23 cellular contexts compared by ENCODE assay signal in the genomic region with DNA sequence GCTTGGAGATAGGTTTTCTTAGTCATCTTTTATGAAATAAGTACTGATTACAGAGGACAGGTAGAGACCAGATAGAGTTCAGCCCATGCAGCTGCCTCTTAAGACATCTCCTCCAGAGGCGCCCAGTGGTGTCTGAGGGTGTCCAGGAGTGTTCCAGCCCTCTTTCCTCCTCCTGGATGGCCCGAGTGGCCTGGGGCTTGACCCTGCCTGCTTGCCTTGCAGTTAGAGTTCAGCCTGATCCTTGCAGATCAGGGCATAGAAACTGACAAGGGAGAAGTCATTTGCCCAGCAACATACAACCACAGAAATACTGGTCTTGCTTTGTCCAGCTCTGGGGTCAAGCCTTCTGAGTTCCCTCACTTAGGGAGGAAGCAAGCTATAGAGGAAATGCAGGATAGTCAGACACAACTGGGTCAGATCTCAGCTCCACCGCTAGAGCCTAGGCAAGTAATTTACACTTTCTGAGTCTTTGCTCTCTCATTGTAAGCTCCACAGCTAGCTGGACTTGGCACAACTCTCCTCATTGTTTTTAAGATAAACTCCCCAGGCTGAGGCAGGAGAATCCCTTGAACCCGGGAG. TPM values are rescaled to one million over a fixed set of nuclear protein-coding genes. Genes with fewer than 3 reads are reported as not detected.
DNase-seq lines count a peak whose midpoint lies in the region; ATAC-seq, FAIRE-seq and TF ChIP-seq lines count a peak whose summit lies in the region.
"Had no signal": no experiment of that assay in that cellular context is flagged by ENCODE, and none has a peak within 500 bp of the region (broad histone marks: within the 10 kb centered on the region; RNA-seq: fewer than 3 reads in every experiment).

No MANE protein-coding gene starts in this region.

- no peaks in the 10 kb centered on the region for H3K27me3 ChIP-seq in BLaER1 treated with 17β-estradiol and CSF1 and Interleukin-3, amounts not matched to agents 10 nM and 100 nM
- H3K27me3 ChIP-seq in MM.1S (replicated peaks; ENCODE audit: insufficient read depth, low read length) (no peaks in the 10 kb centered on the region), endothelial cell of umbilical vein (ENCODE audit: control insufficient read depth in 2 of 2, insufficient read depth in 2 of 2, low read length in 2 of 2) (no peaks in the 10 kb centered on the region)

- H3K27ac ChIP-seq in BLaER1 treated with 17β-estradiol and CSF1 and Interleukin-3, amounts not matched to agents 10 nM and 100 nM, result peak overlapping the region; percentile 11 to 63 (median 47); a peak in 19 of 22 replicates
- H3K27ac ChIP-seq in MM.1S (ENCODE audit: low read length) (peak overlapping the region; percentile 87), endothelial cell of umbilical vein (ENCODE audit: insufficient read depth, low read depth, low read length) (no peak overlapping the region)
- H3K27ac ChIP-seq: SK-N-MC had no signal

- dilution Hi-C loops in endothelial cell of umbilical vein (cut with MboI; ENCODE audit: extremely low pct_ligation_motif_present, low sequenced_read_pairs), result no loop called here

- H3K4me2 ChIP-seq in BLaER1 treated with 17β-estradiol and CSF1 and Interleukin-3, amounts not matched to agents 10 nM and 100 nM, result peak overlapping the region; percentile 52 to 92 (median 64)
- H3K4me2 ChIP-seq in MM.1S (ENCODE audit: low read depth, low read length) (peak overlapping the region; percentile 50; the same call in 1 of the 2 replicates), endothelial cell of umbilical vein (ENCODE audit: insufficient read depth, low read length) (no peak overlapping the region)
- H3K4me2 ChIP-seq: GM23338 had no signal

- peak; percentile 15 for DNase-seq in NOMO-1 treated with DMSO at 0.1 percent for 48 hours (lab: John Stamatoyannopoulos, UW; ENCODE audit: unreplicated experiment)
- no peak for DNase-seq in NOMO-1 (lab: John Stamatoyannopoulos, UW; ENCODE audit: unreplicated experiment in 2 of 2)
- DNase-seq in MM.1S, result no peak
- DNase-seq in endothelial cell of umbilical vein (ENCODE audit: low read depth, low spot score), result peak; percentile 46
- DNase-seq in NCI-H524 (lab: John Stamatoyannopoulos, UW), result no peak
- DNase-seq in effector CD8-positive, alpha-beta T cell (lab: John Stamatoyannopoulos, UW), result no peak
- DNase-seq: 8988T; Calu3; CD4-positive, alpha-beta T cell; DMS79; Kasumi-1; NCI-H146; NCI-H2081 treated with DMSO at 0.1 percent for 48 hours; NCI-H2227 treated with DMSO at 0.1 percent for 48 hours; NCI-H526; NK-92 treated with Interleukin-12 subunit alpha and Interleukin-12 subunit beta, amount 100 ng/mL, for 24 hours had no signal

- H3K9me1 ChIP-seq in endothelial cell of umbilical vein (replicated peaks; ENCODE audit: control insufficient read depth, extremely low read depth, insufficient read depth, low read length), result no peaks in the 10 kb centered on the region

- no peaks in the 10 kb centered on the region for H3K9me3 ChIP-seq in BLaER1 treated with 17β-estradiol and CSF1 and Interleukin-3, amounts not matched to agents 10 nM and 100 nM (replicated peaks in 1 of 11)
- H3K9me3 ChIP-seq in MM.1S (replicated peaks; ENCODE audit: insufficient read depth, low read length) (no peaks in the 10 kb centered on the region), endothelial cell of umbilical vein (replicated peaks; ENCODE audit: control insufficient read depth, insufficient read depth, low read length) (no peaks in the 10 kb centered on the region)

- H3K9me2 ChIP-seq in MM.1S (replicated peaks; ENCODE audit: insufficient read depth, low read length), result no peaks in the 10 kb centered on the region

- CTCF ChIA-PET in endothelial cell of umbilical vein (lab: Charles Lee), result interaction anchor here (0.8 to 2.6 kb wide), 10 partner anchors 10 to 272 kb away, joined by 3 to 8 read pairs (median 4); no protein-coding TSS in a partner anchor

- H4K20me1 ChIP-seq in BLaER1 treated with 17β-estradiol and CSF1 and Interleukin-3, amounts not matched to agents 10 nM and 100 nM, result no peaks in the 10 kb centered on the region
- H4K20me1 ChIP-seq in MM.1S (ENCODE audit: insufficient read depth, low read length) (no peaks in the 10 kb centered on the region), endothelial cell of umbilical vein (replicated peaks; ENCODE audit: control insufficient read depth, extremely low read depth, insufficient read depth, low read length) (no peaks in the 10 kb centered on the region)

- H3K79me2 ChIP-seq in MM.1S (ENCODE audit: low read length), result no peaks in the 10 kb centered on the region
- no peaks in the 10 kb centered on the region for H3K79me2 ChIP-seq in endothelial cell of umbilical vein (ENCODE audit: control insufficient read depth, insufficient read depth, low read length)

- peaks cover 69% of the 10 kb centered on the region for H3F3A ChIP-seq in MM.1S (ENCODE audit: insufficient read depth, low read length)

- no peak for TF ChIP-seq POLR2A in endothelial cell of umbilical vein (IDR thresholded peaks at IDR 0.05; ENCODE audit: low read depth, low read length)

- no peak for TF ChIP-seq CTCF in MM.1S (IDR thresholded peaks at IDR 0.05; ENCODE audit: low read length)
- no peak for TF ChIP-seq CTCF in endothelial cell of umbilical vein (IDR thresholded peaks at IDR 0.05; ENCODE audit: extremely low read depth in 1 of 2, insufficient read depth in 1 of 2, low read depth in 1 of 2, low read length in 2 of 2)

- FAIRE-seq in endothelial cell of umbilical vein (lab: Jason Lieb, UNC), result peak; percentile 40
- FAIRE-seq: G401.6 had no signal

- H2AFZ ChIP-seq in MM.1S (ENCODE audit: low read length), result no peak overlapping the region
- peak overlapping the region; percentile 7 for H2AFZ ChIP-seq in endothelial cell of umbilical vein (ENCODE audit: low read depth, low read length)
- H2AFZ ChIP-seq: GM23338 had no signal

- intact Hi-C loops in endothelial cell of umbilical vein (cut with micrococcal nuclease), result no loop called here

- no peak overlapping the region for H3K4me3 ChIP-seq in BLaER1 treated with 17β-estradiol and CSF1 and Interleukin-3, amounts not matched to agents 10 nM and 100 nM
- H3K4me3 ChIP-seq in MM.1S (ENCODE audit: low read length), result no peak overlapping the region
- H3K4me3 ChIP-seq in endothelial cell of umbilical vein (replicated peaks in 1 of 3; ENCODE audit: insufficient read depth in 1 of 3, low read depth in 1 of 3, low read length in 3 of 3), result no peak overlapping the region
- H3K4me3 ChIP-seq: GM23338, SK-N-MC had no signal

- POLR2A ChIA-PET in endothelial cell of umbilical vein (lab: Charles Lee), result no interaction called here

- no peak for ATAC-seq in GM21526 (IDR thresholded peaks at IDR 0.05; ENCODE audit: low FRiP score, unreplicated experiment)
- ATAC-seq: GM23338, Panc1, Right ventricle myocardium inferior had no signal

- no TSS peak for BruUV-seq in endothelial cell of umbilical vein (replicated peaks; lab: Mats Ljungman, UMichigan)

- H3K4me1 ChIP-seq in BLaER1 treated with 17β-estradiol and CSF1 and Interleukin-3, amounts not matched to agents 10 nM and 100 nM, result peaks cover 91 to 100% (median 99%) of the 10 kb centered on the region in 10 experiments
- H3K4me1 ChIP-seq in MM.1S (ENCODE audit: low read length) (peaks cover 98% of the 10 kb centered on the region), endothelial cell of umbilical vein (ENCODE audit: control insufficient read depth, extremely low read depth, insufficient read depth, low read length) (peaks cover 8% of the 10 kb centered on the region)

- H3K36me3 ChIP-seq in BLaER1 treated with 17β-estradiol and CSF1 and Interleukin-3, amounts not matched to agents 10 nM and 100 nM, result no peaks in the 10 kb centered on the region
- H3K36me3 ChIP-seq in MM.1S (replicated peaks; ENCODE audit: insufficient read depth, low read length) (no peaks in the 10 kb centered on the region), endothelial cell of umbilical vein (ENCODE audit: control insufficient read depth in 2 of 2, extremely low read depth in 1 of 2, insufficient read depth in 2 of 2, low read length in 2 of 2) (no peaks in the 10 kb centered on the region)

- H3K9ac ChIP-seq in BLaER1 treated with 17β-estradiol and CSF1 and Interleukin-3, amounts not matched to agents 10 nM and 100 nM, result peak overlapping the region in 2 of 11 experiments; percentile 1 to 15; a peak in 4 of 22 replicates
- peak overlapping the region; percentile 59 for H3K9ac ChIP-seq in MM.1S (ENCODE audit: low read length)
- no peak overlapping the region for H3K9ac ChIP-seq in endothelial cell of umbilical vein (replicated peaks; ENCODE audit: extremely low read depth, insufficient read depth, low read length)

TF ChIP-seq in endothelial cell of umbilical vein, 7 proteins besides CTCF, POLR2A, EP300 and RAD21 (continues in another document):
- TF ChIP-seq JUN (IDR thresholded peaks at IDR 0.05; ENCODE audit: borderline replicate concordance, insufficient read depth, insufficient read length, low read depth) (no peak), GATA2 (IDR thresholded peaks at IDR 0.05; ENCODE audit: insufficient read depth, insufficient read length, low read depth, low read length) (no peak)

RNA-seq across cellular contexts. Expression of a gene that starts 3.6 kb away (rescaled TPM):
- total RNA-seq in endothelial cell of umbilical vein, result not detected in 2 replicates
- polyA plus RNA-seq in endothelial cell of umbilical vein, result not detected in 2 replicates
- not detected in 2 replicates for polyA plus RNA-seq in endothelial cell of umbilical vein (2011; cell fraction: cytosol; rRNA removed)
- not detected in 2 replicates for polyA plus RNA-seq in endothelial cell of umbilical vein (2011; cell fraction: nucleus; rRNA removed)
- not detected in 2 replicates for polyA plus RNA-seq in endothelial cell of umbilical vein (2012)
- not detected in 2 replicates for polyA minus RNA-seq in endothelial cell of umbilical vein
- polyA minus RNA-seq in endothelial cell of umbilical vein (2011; cell fraction: cytosol; rRNA and poly(A)+ RNA removed), result not detected
- not detected in 2 replicates for polyA minus RNA-seq in endothelial cell of umbilical vein (2011; cell fraction: nucleus; rRNA and poly(A)+ RNA removed)
- total RNA-seq: Calu3; CD4-positive, alpha-beta T cell; GM23338; Right ventricle myocardium inferior had no signal
- polyA plus RNA-seq: GM23338 had no signal

RNA-seq across cellular contexts. Expression of a gene that starts 10.3 kb away (rescaled TPM):
- total RNA-seq in endothelial cell of umbilical vein, result not detected in 2 replicates
- polyA plus RNA-seq in endothelial cell of umbilical vein, result not detected in 2 replicates
- polyA plus RNA-seq in endothelial cell of umbilical vein (2011; cell fraction: cytosol; rRNA removed), result not detected in 2 replicates
- polyA plus RNA-seq in endothelial cell of umbilical vein (2011; cell fraction: nucleus; rRNA removed), result not detected in 2 replicates
- polyA plus RNA-seq in endothelial cell of umbilical vein (2012), result not detected in 2 replicates
- polyA minus RNA-seq in endothelial cell of umbilical vein, result not detected in 2 replicates
- not detected for polyA minus RNA-seq in endothelial cell of umbilical vein (2011; cell fraction: cytosol; rRNA and poly(A)+ RNA removed)
- not detected in 2 replicates for polyA minus RNA-seq in endothelial cell of umbilical vein (2011; cell fraction: nucleus; rRNA and poly(A)+ RNA removed)
- total RNA-seq: Calu3; CD4-positive, alpha-beta T cell; GM23338 had no signal
- polyA plus RNA-seq: GM23338 had no signal

RNA-seq across cellular contexts. Expression of a gene that starts 47.4 kb away (rescaled TPM):
- not detected in 2 replicates for total RNA-seq in endothelial cell of umbilical vein
- not detected in 2 replicates for polyA plus RNA-seq in endothelial cell of umbilical vein
- not detected in 2 replicates for polyA plus RNA-seq in endothelial cell of umbilical vein (2011; cell fraction: cytosol; rRNA removed)
- not detected in 2 replicates for polyA plus RNA-seq in endothelial cell of umbilical vein (2011; cell fraction: nucleus; rRNA removed)
- not detected in 2 replicates for polyA plus RNA-seq in endothelial cell of umbilical vein (2012)
- polyA minus RNA-seq in endothelial cell of umbilical vein, result not detected in 2 replicates
- polyA minus RNA-seq in endothelial cell of umbilical vein (2011; cell fraction: cytosol; rRNA and poly(A)+ RNA removed), result not detected
- not detected in 2 replicates for polyA minus RNA-seq in endothelial cell of umbilical vein (2011; cell fraction: nucleus; rRNA and poly(A)+ RNA removed)
- total RNA-seq: Calu3; CD4-positive, alpha-beta T cell; GM23338; Right ventricle myocardium inferior had no signal
- polyA plus RNA-seq: GM23338 had no signal

Comparison
In these comparisons a context has a peak if more than half of its experiments do, and no peak if none do; other contexts are left out.
1. DNase-seq: peak in NOMO-1 treated with DMSO at 0.1 percent for 48 hours (single experiment) and endothelial cell of umbilical vein (single experiment); none in NOMO-1 (0 of 2), MM.1S (single experiment), NCI-H524 (0 of 2) and effector CD8-positive, alpha-beta T cell (single experiment).